14 cellular contexts compared by ENCODE assay signal in the genomic region with DNA sequence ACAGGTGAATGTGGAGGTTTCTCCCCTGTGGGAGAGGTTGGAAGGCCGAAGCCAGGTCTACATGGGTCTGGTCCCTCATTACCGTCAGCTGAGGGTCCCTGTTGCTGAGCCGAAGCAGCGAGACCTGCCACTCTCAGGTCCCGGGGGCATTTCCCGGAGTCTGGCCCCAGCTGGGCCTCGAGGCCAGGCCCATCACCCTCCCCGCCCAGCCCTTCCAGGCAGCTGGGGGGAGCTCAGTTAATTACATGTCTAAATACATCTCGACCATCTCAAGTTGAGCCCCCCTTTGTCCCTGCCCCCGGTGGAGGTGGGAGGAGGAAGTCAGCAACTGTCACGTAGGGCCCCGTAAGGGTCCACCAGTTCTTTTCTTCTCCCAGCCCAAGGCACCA. TPM values are rescaled to one million over a fixed set of nuclear protein-coding genes. Genes with fewer than 3 reads are reported as not detected.
A peak's percentile ranks its signal among the peaks of the same experiment; 100 is the strongest.
DNase-seq lines count a peak whose midpoint lies in the region; ATAC-seq and TF ChIP-seq lines count a peak whose summit lies in the region.
"Had no signal": no experiment of that assay in that cellular context is flagged by ENCODE, and none has a peak within 500 bp of the region (broad histone marks: within the 10 kb centered on the region; RNA-seq: fewer than 3 reads in every experiment).

No MANE protein-coding gene starts in this region.

- no peak overlapping the region for H2AK5ac ChIP-seq in neuronal stem cell (ENCODE audit: low read depth, low read length)

- peaks cover 12% of the 10 kb centered on the region for H3K27me3 Mint-ChIP-seq in glutamatergic neuron (ENCODE audit: unreplicated experiment)

- no peak overlapping the region for H4K91ac ChIP-seq in neuronal stem cell (ENCODE audit: low read depth, low read length, poor library complexity)

- H3K4ac ChIP-seq in neuronal stem cell (ENCODE audit: low read length), result no peak overlapping the region

- H3K4me2 ChIP-seq in neuronal stem cell (ENCODE audit: insufficient read depth, low read length, poor library complexity, severe bottlenecking), result no peak overlapping the region
- no peak overlapping the region for H3K4me2 ChIP-seq in PC-3 (ENCODE audit: low read length)

- H3K27ac ChIP-seq in neuronal stem cell (replicated peaks; ENCODE audit: low read length), result no peak overlapping the region
- H3K27ac ChIP-seq in PC-3 (ENCODE audit: low read length), result no peak overlapping the region
- H3K27ac ChIP-seq: GM23248 had no signal

- peaks cover 9% of the 10 kb centered on the region for H3K36me3 Mint-ChIP-seq in glutamatergic neuron (ENCODE audit: unreplicated experiment)

- H4K20me1 ChIP-seq in PC-3 (ENCODE audit: low read length), result no peaks in the 10 kb centered on the region

- H3K23ac ChIP-seq in neuronal stem cell (ENCODE audit: low read depth, low read length, poor library complexity), result no peak overlapping the region

- no peak overlapping the region for H2BK5ac ChIP-seq in neuronal stem cell (ENCODE audit: low read length)

- H3K9ac ChIP-seq in neuronal stem cell (ENCODE audit: low read depth, low read length, poor library complexity) (no peak overlapping the region), PC-3 (ENCODE audit: low read length) (no peak overlapping the region)
- H3K9ac ChIP-seq: GM23248 had no signal

- H2BK120ac ChIP-seq in neuronal stem cell (ENCODE audit: low read depth, low read length), result no peak overlapping the region

- peak; percentile 34 for DNase-seq in ELF-1 (ENCODE audit: low read depth, low spot score)
- peak; percentile 55 for DNase-seq in NCI-H2227 treated with DMSO at 0.1 percent for 48 hours (lab: John Stamatoyannopoulos, UW)
- DNase-seq in glutamatergic neuron, result peak; percentile 91
- no peak for DNase-seq in neuronal stem cell (ENCODE audit: low spot score)
- DNase-seq in PC-3, result no peak
- DNase-seq: GM23248, KBM-7, NCI-H1092, NCI-H187 treated with DMSO at 0.1 percent for 48 hours, NCI-H774, SHP77 treated with DMSO at 0.1 percent for 48 hours had no signal

- no peak overlapping the region for H4K8ac ChIP-seq in neuronal stem cell (ENCODE audit: low read depth, low read length)

- H3K9me3 Mint-ChIP-seq in glutamatergic neuron (ENCODE audit: unreplicated experiment), result peaks cover 26% of the 10 kb centered on the region

- peaks cover 0 to 46% (median 2%) of the 10 kb centered on the region in 3 experiments for H3K27me3 ChIP-seq in neuronal stem cell (ENCODE audit: control insufficient read depth in 3 of 3, insufficient read depth in 3 of 3, low read depth in 1 of 3, low read length in 3 of 3)
- no peaks in the 10 kb centered on the region for H3K27me3 ChIP-seq in PC-3 (ENCODE audit: low read length)

- CTCF ChIA-PET in PC-3 (lab: Charles Lee), result no interaction called here

- no peaks in the 10 kb centered on the region for H3K9me2 ChIP-seq in PC-3 (replicated peaks; ENCODE audit: low read length)

- no TSS peak for BruUV-seq in PC-3 (replicated peaks; lab: Mats Ljungman, UMichigan)

- H3K4me1 ChIP-seq in neuronal stem cell (ENCODE audit: control insufficient read depth in 2 of 2, insufficient read depth in 1 of 2, low read depth in 1 of 2, low read length in 2 of 2), result peaks cover 17 to 18% of the 10 kb centered on the region in 2 donors
- H3K4me1 ChIP-seq in PC-3 (ENCODE audit: insufficient read depth, low read length), result peaks cover 5% of the 10 kb centered on the region; the same call in 1 of the 2 replicates

- H2BK12ac ChIP-seq in neuronal stem cell (ENCODE audit: low read length), result no peak overlapping the region

- no peaks in the 10 kb centered on the region for H3F3A ChIP-seq in PC-3 (ENCODE audit: low read length, unreplicated experiment)

- peaks cover 20% of the 10 kb centered on the region for H3K4me1 Mint-ChIP-seq in glutamatergic neuron (ENCODE audit: low read depth, unreplicated experiment)

- ATAC-seq in HG03045 (IDR thresholded peaks at IDR 0.05; ENCODE audit: unreplicated experiment), result no peak
- ATAC-seq in HG03342 (IDR thresholded peaks at IDR 0.05; ENCODE audit: unreplicated experiment), result no peak
- ATAC-seq in PC-3, result no peak
- ATAC-seq: Panc1 had no signal

- H3K18ac ChIP-seq in neuronal stem cell (ENCODE audit: low read length), result peak overlapping the region; percentile 22

- H3K4me3 Mint-ChIP-seq in glutamatergic neuron (ENCODE audit: unreplicated experiment), result peak overlapping the region; percentile 86

- H2AFZ ChIP-seq in neuronal stem cell (ENCODE audit: low read length), result no peak overlapping the region
- no peak overlapping the region for H2AFZ ChIP-seq in PC-3 (ENCODE audit: low read length)
- H2AFZ ChIP-seq: GM23248 had no signal

- H3K79me1 ChIP-seq in neuronal stem cell (ENCODE audit: low read depth, low read length), result peaks cover 7% of the 10 kb centered on the region

- H2BK15ac ChIP-seq in neuronal stem cell (ENCODE audit: low read length), result no peak overlapping the region

- H3K27ac Mint-ChIP-seq in glutamatergic neuron (ENCODE audit: unreplicated experiment), result peak overlapping the region; percentile 86

- no peak for TF ChIP-seq CTCF in glutamatergic neuron (IDR thresholded peaks at IDR 0.05; ENCODE audit: partially characterized antibody, unreplicated experiment)
- TF ChIP-seq CTCF in PC-3 (conservative IDR thresholded peaks at IDR 0.05; ENCODE audit: low read depth, low read length), result no peak

- H3K14ac ChIP-seq in neuronal stem cell (ENCODE audit: low read length), result no peak overlapping the region

- POLR2A ChIA-PET in PC-3 (lab: Charles Lee; ENCODE audit: unreplicated experiment), result no interaction called here

- peaks cover 0 to 7% of the 10 kb centered on the region in 2 donors for H3K36me3 ChIP-seq in neuronal stem cell (replicated peaks in 1 of 2; ENCODE audit: control insufficient read depth in 2 of 2, insufficient read depth in 2 of 2, low read length in 2 of 2)
- H3K36me3 ChIP-seq in PC-3 (ENCODE audit: low read depth, low read length), result no peaks in the 10 kb centered on the region

- no CpG with 5 or more reads among the region's 12 CpGs for WGBS in neuronal stem cell (ENCODE audit: extremely low coverage in 2 of 2, insufficient read length in 2 of 2, insufficient replicate concordance in 1 of 2), 2 donors

- H3K4me3 ChIP-seq in neuronal stem cell (ENCODE audit: low read length in 2 of 2), result no peak overlapping the region
- no peak overlapping the region for H3K4me3 ChIP-seq in PC-3 (ENCODE audit: low read length)
- H3K4me3 ChIP-seq: GM23248 had no signal

- intact Hi-C loops in PC-3 (cut with micrococcal nuclease), result loop anchor here (10.0 kb wide), 1 partner anchor 457 kb away; no protein-coding TSS in a partner anchor

- H3K9me3 ChIP-seq in neuronal stem cell (replicated peaks in 1 of 2; ENCODE audit: control insufficient read depth in 2 of 2, insufficient read depth in 1 of 2, low read depth in 1 of 2, low read length in 2 of 2), result peaks cover 0 to 5% of the 10 kb centered on the region in 2 donors
- no peaks in the 10 kb centered on the region for H3K9me3 ChIP-seq in PC-3 (ENCODE audit: low read length)

- H3K79me2 ChIP-seq in PC-3 (ENCODE audit: low read length), result no peaks in the 10 kb centered on the region

RNA-seq across cellular contexts. Expression of a gene that starts 3.6 kb away (rescaled TPM):
- total RNA-seq in glutamatergic neuron (ENCODE audit: unreplicated experiment), result 391 TPM
- 45.4 TPM for polyA plus RNA-seq in neuronal stem cell (2013, experiment 1 of 2)
- polyA plus RNA-seq in neuronal stem cell (2013, experiment 2 of 2), result 48.3 TPM
- 12.0 and 12.9 TPM in 2 replicates for total RNA-seq in PC-3 (2014; rRNA removed)

RNA-seq across cellular contexts. Expression of a gene that starts 47.3 kb away (rescaled TPM):
- total RNA-seq in glutamatergic neuron (ENCODE audit: unreplicated experiment) (1.2 TPM), PC-3 (2014; rRNA removed) (101 and 110 TPM in 2 replicates)
- polyA plus RNA-seq in neuronal stem cell (2013, experiment 1 of 2), result 6.3 TPM
- polyA plus RNA-seq in neuronal stem cell (2013, experiment 2 of 2), result 6.8 TPM

Comparison
In these comparisons a context has a peak if more than half of its experiments do, and no peak if none do; other contexts are left out.
1. DNase-seq: peak in ELF-1 (single experiment), NCI-H2227 treated with DMSO at 0.1 percent for 48 hours (single experiment) and glutamatergic neuron (single experiment); none in neuronal stem cell (single experiment) and PC-3 (single experiment).
2. RNA of a gene that starts 3.6 kb away (total RNA-seq): 391 TPM in glutamatergic neuron (single experiment); 12.0 to 12.9 TPM in PC-3; every median in the first group is over 10 times any median in the second.
3. RNA of a gene that starts 47.3 kb away (total RNA-seq): 101 to 110 TPM in PC-3; 1.2 TPM in glutamatergic neuron (single experiment); every median in the first group is over 10 times any median in the second.